Comparison of ENCODE assay signal across 8 cellular contexts in the genomic region with DNA sequence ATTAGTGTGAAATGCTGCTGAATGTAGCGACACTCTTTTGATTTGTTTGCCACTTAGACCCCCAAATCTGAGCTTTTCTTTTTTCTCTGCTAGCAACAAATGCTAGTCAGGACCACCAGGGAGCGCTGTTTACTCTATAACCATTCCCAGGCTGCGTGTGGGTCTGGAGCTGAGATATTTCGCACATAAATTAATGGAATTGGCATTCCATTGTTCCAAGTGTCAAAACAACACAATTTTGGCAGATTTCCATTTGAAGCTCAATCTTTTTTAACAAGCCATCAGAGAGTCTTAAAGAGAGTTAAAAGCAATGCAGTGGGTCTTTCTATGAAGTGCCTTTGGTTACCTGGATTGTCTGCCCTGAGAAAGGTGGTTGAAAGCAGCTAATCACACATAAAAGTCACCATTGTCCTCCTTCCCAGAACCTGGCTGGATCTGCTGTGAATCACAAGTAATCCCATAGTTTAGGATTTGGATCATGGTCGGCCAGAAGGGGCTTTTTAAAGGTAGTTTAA. TPM values are rescaled to one million over a fixed set of nuclear protein-coding genes. Genes with fewer than 3 reads are reported as not detected.
DNase-seq lines count a peak whose midpoint lies in the region; ATAC-seq, FAIRE-seq and TF ChIP-seq lines count a peak whose summit lies in the region.

No MANE protein-coding gene starts in this region.

- no peak for ATAC-seq in HG02973 (IDR thresholded peaks at IDR 0.05; ENCODE audit: unreplicated experiment)

- DNase-seq in D721Med (ENCODE audit: insufficient read length, low spot score) (no peak), HT1080 (ENCODE audit: low read depth) (peak; percentile 5), SK-MEL-5 (ENCODE audit: low read depth, low spot score) (peak; percentile 57), right atrium auricular region (ENCODE audit: low spot score) (no peak), stomach (no peak), hepatic stellate cell (ENCODE audit: low spot score) (no peak)
- DNase-seq in central memory CD4-positive, alpha-beta T cell = no peak

- 7 to 14% (median 10%) methylated on average over 5 of the region's 5 CpGs for WGBS in stomach, 5 donors

- no peak overlapping the region for H3K27ac ChIP-seq in right atrium auricular region
- H3K27ac ChIP-seq in stomach = no peak overlapping the region

- no peak for FAIRE-seq in D721Med (lab: Jason Lieb, UNC)

- intact Hi-C loops in stomach (cut with DNase I; ENCODE audit: low total_unique reads) = no loop called here

- no peaks in the 10 kb centered on the region for H3K27me3 ChIP-seq in right atrium auricular region
- peaks cover 0 to 31% (median 0%) of the 10 kb centered on the region in 3 donors for H3K27me3 ChIP-seq in stomach

- no peak overlapping the region for H3K4me3 ChIP-seq in right atrium auricular region
- H3K4me3 ChIP-seq in stomach = no peak overlapping the region

- TF ChIP-seq CTCF in D721Med (IDR thresholded peaks at IDR 0.05; ENCODE audit: insufficient read depth, missing control alignments) (peak; percentile 87), right atrium auricular region (IDR thresholded peaks at IDR 0.05) (peak; percentile 48 to 80), stomach (IDR thresholded peaks at IDR 0.05) (peak in 5 of 7 experiments; percentile 12 to 50 (median 42))

- H3K36me3 ChIP-seq in right atrium auricular region = no peaks in the 10 kb centered on the region
- no peaks in the 10 kb centered on the region for H3K36me3 ChIP-seq in stomach

- peaks cover 0 to 9% of the 10 kb centered on the region in 2 donors for H3K9me3 ChIP-seq in right atrium auricular region
- H3K9me3 ChIP-seq in stomach = peaks cover 0 to 13% (median 9%) of the 10 kb centered on the region in 4 donors

- no peak for TF ChIP-seq POLR2A in stomach (IDR thresholded peaks at IDR 0.05)

- TF ChIP-seq EP300 in stomach (IDR thresholded peaks at IDR 0.05) = no peak

- in situ Hi-C loops in SK-MEL-5 (cut with HindIII; ENCODE audit: low pct_unique_long_range_greater_than_20kb, low sequenced_read_pairs) = no loop called here

- H3K4me1 ChIP-seq in right atrium auricular region (no peaks in the 10 kb centered on the region), stomach (no peaks in the 10 kb centered on the region)

RNA-seq across cellular contexts. Expression of a gene that starts 7.4 kb away (rescaled TPM):
- not detected in 2 replicates for total RNA-seq in HT1080 (2014; rRNA removed; shearing (Covaris generic))
- not detected in 2 replicates for polyA plus RNA-seq in HT1080 (2015; cell fraction: cytosol; rRNA removed)
- not detected in 2 replicates for polyA plus RNA-seq in HT1080 (2015; cell fraction: nucleus; rRNA removed)
- total RNA-seq in SK-MEL-5 (2014; rRNA removed; shearing (Covaris generic)) = not detected in 2 replicates
- not detected in 2 replicates for polyA plus RNA-seq in SK-MEL-5 (2015; cell fraction: cytosol; rRNA removed)
- polyA plus RNA-seq in SK-MEL-5 (2015; cell fraction: nucleus; rRNA removed) = not detected in 2 replicates
- total RNA-seq in right atrium auricular region (10 to 100 TPM in 1 of 2 donors, 1 to 10 TPM in 1; 5.3 to 10.5 TPM), stomach (10 to 100 TPM in 1 of 5 donors, 1 to 10 TPM in 2, under 1 TPM in 2; under 0.01 to 12.8 (median 2.2) TPM)
- polyA plus RNA-seq in stomach = 1 to 10 TPM in 1 of 3 donors, under 1 TPM in 2; 0.65 to 1.1 (median 0.81) TPM

Comparison
In these comparisons a context has a peak if more than half of its experiments do, and no peak if none do; other contexts are left out.
1. DNase-seq: peak in HT1080 (single experiment) and SK-MEL-5 (single experiment); none in D721Med (single experiment), right atrium auricular region (single experiment), stomach (single experiment), hepatic stellate cell (single experiment) and central memory CD4-positive, alpha-beta T cell (single experiment).
2. Peak in every context shown above with its lines, with median percentiles within 50 percentile points of each other: CTCF ChIP-seq.